ENCODE assay signal across 8 cellular contexts in the genomic region with DNA sequence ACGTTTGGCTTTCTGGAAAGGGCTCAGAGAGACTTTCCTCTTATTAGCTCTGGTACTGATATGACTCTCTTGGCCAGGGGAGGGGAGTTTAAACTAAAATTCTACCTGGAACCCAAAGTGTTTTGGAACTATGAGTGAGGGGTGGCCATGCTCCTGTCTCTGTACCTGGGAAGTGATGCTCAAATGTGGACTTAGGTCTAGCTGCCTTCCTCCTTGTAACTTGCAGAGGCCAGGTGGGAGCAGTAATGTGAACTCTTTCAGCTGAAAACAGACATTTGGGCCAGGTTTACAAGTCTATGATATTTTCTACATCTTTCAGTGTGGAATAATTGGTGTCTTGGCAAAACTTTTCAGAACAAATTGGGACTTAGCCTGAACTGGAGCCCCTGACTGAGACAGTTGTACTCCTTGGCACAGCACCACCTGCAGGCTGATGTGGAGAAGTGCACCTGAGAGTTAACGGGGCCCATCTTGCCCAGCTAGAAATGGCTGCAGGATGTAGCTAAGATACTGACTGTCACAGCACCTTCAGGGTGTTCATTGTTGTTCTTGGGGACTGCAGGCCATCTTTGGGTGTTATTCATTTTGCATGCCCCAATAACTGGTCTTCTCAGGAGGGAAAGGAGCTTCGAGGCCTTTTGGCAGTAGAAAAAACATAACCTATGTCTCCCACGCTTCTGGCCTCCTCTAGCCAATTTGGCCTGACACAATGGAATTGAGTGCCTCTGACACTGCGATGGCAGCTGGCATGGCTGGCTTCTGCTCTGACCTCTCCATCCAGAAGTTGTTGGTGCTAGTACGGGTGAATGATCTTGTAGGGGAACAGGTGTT. TPM values are rescaled to one million over a fixed set of nuclear protein-coding genes. Genes with fewer than 3 reads are reported as not detected.
DNase-seq lines count a peak whose midpoint lies in the region; ATAC-seq and TF ChIP-seq lines count a peak whose summit lies in the region.

No MANE protein-coding gene starts in this region.

- no peaks in the 10 kb centered on the region for H3K27me3 Mint-ChIP-seq in mesothelial cell of epicardium (ENCODE audit: low read depth)

- CTCF ChIA-PET in BJ (lab: Yijun Ruan, JAX): interaction anchor here (0.7 to 6.3 kb wide), 30 partner anchors 9 to 1487 kb away, joined by 3 to 169 read pairs (median 5); a partner anchor contains a TSS

- H3K9me3 Mint-ChIP-seq in mesothelial cell of epicardium: no peaks in the 10 kb centered on the region

- no peak overlapping the region for H3K4me3 Mint-ChIP-seq in mesothelial cell of epicardium

- TF ChIP-seq CTCF in BJ (IDR thresholded peaks at IDR 0.05; ENCODE audit: insufficient read depth, low read depth, low read length): peak; percentile 93
- peak; percentile 66 to 93 (median 84) for TF ChIP-seq CTCF in dorsolateral prefrontal cortex (IDR thresholded peaks at IDR 0.05 in 54 of 56, conservative IDR thresholded peaks at IDR 0.05 in 2 of 56; ENCODE audit: low read depth in 1 of 56, partially characterized antibody in 56 of 56)
- TF ChIP-seq CTCF in mesothelial cell of epicardium (IDR thresholded peaks at IDR 0.05; ENCODE audit: unreplicated experiment): peak; percentile 86

- no peaks in the 10 kb centered on the region for H3K36me3 Mint-ChIP-seq in mesothelial cell of epicardium

- H3K27ac Mint-ChIP-seq in mesothelial cell of epicardium: no peak overlapping the region

- H3K36me3 ChIP-seq in BJ (ENCODE audit: control insufficient read depth, insufficient read depth, low read length): peaks cover 2% of the 10 kb centered on the region

- H3K4me3 ChIP-seq in BJ (ENCODE audit: low read depth, low read length) (no peak overlapping the region), dorsolateral prefrontal cortex (no peak overlapping the region)

- no peaks in the 10 kb centered on the region for H3K27me3 ChIP-seq in BJ (ENCODE audit: control insufficient read depth, insufficient read depth, low read length)
- H3K27me3 ChIP-seq in dorsolateral prefrontal cortex: no peaks in the 10 kb centered on the region

- intact Hi-C loops in dorsolateral prefrontal cortex (cut with DNase I): loop anchor here (5.0 kb wide), 2 partner anchors 56 to 221 kb away; no protein-coding TSS in a partner anchor

- ATAC-seq in GM18907 (IDR thresholded peaks at IDR 0.05; ENCODE audit: unreplicated experiment) (peak; percentile 81), HG03135 (IDR thresholded peaks at IDR 0.05; ENCODE audit: unreplicated experiment) (peak; percentile 83)

- POLR2A ChIA-PET in BJ (lab: Charles Lee): no interaction called here

- no peak for DNase-seq in BJ (ENCODE audit: low read depth)
- DNase-seq in NCI-H526 (lab: John Stamatoyannopoulos, UW): peak; percentile 21 to 64
- DNase-seq in activated CD4-positive, alpha-beta T cell treated with anti-CD3 and anti-CD28 coated beads, Interleukin-2, amount 50 U/mL, for 1 hour: peak; percentile 60
- DNase-seq in dorsolateral prefrontal cortex: peak; percentile 22 to 69 (median 48)
- DNase-seq in mesothelial cell of epicardium (ENCODE audit: low spot score in 2 of 2, unreplicated experiment in 2 of 2): peak; percentile 43 to 74
- DNase-seq in stimulated activated CD8-positive, alpha-beta memory T cell treated with anti-CD3 and anti-CD28 coated beads, Interleukin-15, amount 100 ng/mL, for 48 hours (ENCODE audit: low read depth in 2 of 2): peak; percentile 36 to 45

- peaks cover 18% of the 10 kb centered on the region for H3K4me1 Mint-ChIP-seq in mesothelial cell of epicardium

- no peak overlapping the region for H3K27ac ChIP-seq in dorsolateral prefrontal cortex

RNA-seq across cellular contexts. Expression of a gene that starts 37.1 kb away (rescaled TPM):
- polyA plus RNA-seq in BJ (2011; rRNA removed): 14.7 and 29.4 TPM in 2 replicates
- polyA minus RNA-seq in BJ (2011; rRNA and poly(A)+ RNA removed): 10.3 and 10.4 TPM in 2 replicates
- 10 to 100 TPM in 2 of 120 experiments, 1 to 10 TPM in 118; 1.3 to 13.2 (median 5.1) TPM for total RNA-seq in dorsolateral prefrontal cortex
- total RNA-seq in mesothelial cell of epicardium: 3.7 to 4.3 TPM (median 3.8 TPM) in 3 replicates
